Comparison of ENCODE assay signal across 1 cellular context in genomic region chr20:17568045-17568788, GRCh38.
TF ChIP-seq lines count a peak whose summit lies in the region.

No MANE protein-coding gene starts in this region.

TF ChIP-seq in K562, 482 proteins besides CTCF, POLR2A, EP300 and RAD21 (continued from another document):
- TF ChIP-seq THRA (IDR thresholded peaks at IDR 0.05) (no peak), XRCC3 (IDR thresholded peaks at IDR 0.05) (no peak), ELF4 (CRISPR knock-in tag; IDR thresholded peaks at IDR 0.05) (no peak), ZNF77 (CRISPR knock-in tag; IDR thresholded peaks at IDR 0.05) (no peak), ESRRA (IDR thresholded peaks at IDR 0.05; ENCODE audit: borderline replicate concordance, low read depth) (no peak), FOXA3 (CRISPR knock-in tag; conservative IDR thresholded peaks at IDR 0.05 in 1 of 2, IDR thresholded peaks at IDR 0.05 in 1 of 2) (no peak), POLR3A (IDR thresholded peaks at IDR 0.05; ENCODE audit: borderline replicate concordance, extremely low read depth, insufficient read depth, insufficient read length) (no peak), CREB1 (IDR thresholded peaks at IDR 0.05) (no peak), CREB1 (CRISPR knock-in tag; IDR thresholded peaks at IDR 0.05) (no peak)
